Comparison of ENCODE assay signal across 1 cellular context in genomic region chr11:126062679-126063509, GRCh38.
TF ChIP-seq lines count a peak whose summit lies in the region.

Gene CDON (minus strand): TSS chr11:126062866. CDS start chr11:126023476, 39,390 bp downstream.

TF ChIP-seq in K562, 482 proteins besides CTCF, POLR2A, EP300 and RAD21 (continued from another document and continues in another):
- TF ChIP-seq MXD1 (CRISPR knock-in tag; IDR thresholded peaks at IDR 0.05; ENCODE audit: borderline replicate concordance, poor library complexity, severe bottlenecking): no peak
- TF ChIP-seq SRSF3 (IDR thresholded peaks at IDR 0.05; ENCODE audit: insufficient read depth, low read length): no peak
- no peak for TF ChIP-seq RUNX1 (IDR thresholded peaks at IDR 0.05; ENCODE audit: low read depth)
- no peak for TF ChIP-seq AFF4 (CRISPR knock-in tag; IDR thresholded peaks at IDR 0.05)
- no peak for TF ChIP-seq KAT2B (IDR thresholded peaks at IDR 0.05; ENCODE audit: low read depth, low read length)
- no peak for TF ChIP-seq MCM2 (IDR thresholded peaks at IDR 0.05; ENCODE audit: low read depth)
- TF ChIP-seq ARID3B (CRISPR knock-in tag; IDR thresholded peaks at IDR 0.05; ENCODE audit: borderline replicate concordance): no peak
- TF ChIP-seq TRIM28 (IDR thresholded peaks at IDR 0.05): no peak
- TF ChIP-seq NR4A1 (CRISPR knock-in tag; IDR thresholded peaks at IDR 0.05): no peak
- no peak for TF ChIP-seq NR4A1 (tag; IDR thresholded peaks at IDR 0.05)
- no peak for TF ChIP-seq SRSF9 (IDR thresholded peaks at IDR 0.05; ENCODE audit: borderline replicate concordance, low read depth, low read length)
- no peak for TF ChIP-seq TCF7 (IDR thresholded peaks at IDR 0.05; ENCODE audit: borderline replicate concordance)
- no peak for TF ChIP-seq KDM5B (IDR thresholded peaks at IDR 0.05; ENCODE audit: insufficient replicate concordance, low read depth, low read length)
- TF ChIP-seq NFIC (IDR thresholded peaks at IDR 0.05): peak; percentile 100
- TF ChIP-seq MLX (CRISPR knock-in tag; conservative IDR thresholded peaks at IDR 0.05): no peak
- TF ChIP-seq ZFP36 (IDR thresholded peaks at IDR 0.05; ENCODE audit: low read depth, low read length, partially characterized antibody): no peak
- TF ChIP-seq, protein P1, sequence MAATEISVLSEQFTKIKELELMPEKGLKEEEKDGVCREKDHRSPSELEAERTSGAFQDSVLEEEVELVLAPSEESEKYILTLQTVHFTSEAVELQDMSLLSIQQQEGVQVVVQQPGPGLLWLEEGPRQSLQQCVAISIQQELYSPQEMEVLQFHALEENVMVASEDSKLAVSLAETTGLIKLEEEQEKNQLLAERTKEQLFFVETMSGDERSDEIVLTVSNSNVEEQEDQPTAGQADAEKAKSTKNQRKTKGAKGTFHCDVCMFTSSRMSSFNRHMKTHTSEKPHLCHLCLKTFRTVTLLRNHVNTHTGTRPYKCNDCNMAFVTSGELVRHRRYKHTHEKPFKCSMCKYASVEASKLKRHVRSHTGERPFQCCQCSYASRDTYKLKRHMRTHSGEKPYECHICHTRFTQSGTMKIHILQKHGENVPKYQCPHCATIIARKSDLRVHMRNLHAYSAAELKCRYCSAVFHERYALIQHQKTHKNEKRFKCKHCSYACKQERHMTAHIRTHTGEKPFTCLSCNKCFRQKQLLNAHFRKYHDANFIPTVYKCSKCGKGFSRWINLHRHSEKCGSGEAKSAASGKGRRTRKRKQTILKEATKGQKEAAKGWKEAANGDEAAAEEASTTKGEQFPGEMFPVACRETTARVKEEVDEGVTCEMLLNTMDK (IDR thresholded peaks at IDR 0.05; ENCODE audit: borderline replicate concordance, insufficient read depth, low read depth, low read length, poor library complexity, severe bottlenecking): no peak
- no peak for TF ChIP-seq SAP30 (IDR thresholded peaks at IDR 0.05; ENCODE audit: borderline replicate concordance, insufficient read depth, low read depth, low read length, poor library complexity, severe bottlenecking)
- no peak for TF ChIP-seq LEF1 (IDR thresholded peaks at IDR 0.05)
- TF ChIP-seq, protein P2, sequence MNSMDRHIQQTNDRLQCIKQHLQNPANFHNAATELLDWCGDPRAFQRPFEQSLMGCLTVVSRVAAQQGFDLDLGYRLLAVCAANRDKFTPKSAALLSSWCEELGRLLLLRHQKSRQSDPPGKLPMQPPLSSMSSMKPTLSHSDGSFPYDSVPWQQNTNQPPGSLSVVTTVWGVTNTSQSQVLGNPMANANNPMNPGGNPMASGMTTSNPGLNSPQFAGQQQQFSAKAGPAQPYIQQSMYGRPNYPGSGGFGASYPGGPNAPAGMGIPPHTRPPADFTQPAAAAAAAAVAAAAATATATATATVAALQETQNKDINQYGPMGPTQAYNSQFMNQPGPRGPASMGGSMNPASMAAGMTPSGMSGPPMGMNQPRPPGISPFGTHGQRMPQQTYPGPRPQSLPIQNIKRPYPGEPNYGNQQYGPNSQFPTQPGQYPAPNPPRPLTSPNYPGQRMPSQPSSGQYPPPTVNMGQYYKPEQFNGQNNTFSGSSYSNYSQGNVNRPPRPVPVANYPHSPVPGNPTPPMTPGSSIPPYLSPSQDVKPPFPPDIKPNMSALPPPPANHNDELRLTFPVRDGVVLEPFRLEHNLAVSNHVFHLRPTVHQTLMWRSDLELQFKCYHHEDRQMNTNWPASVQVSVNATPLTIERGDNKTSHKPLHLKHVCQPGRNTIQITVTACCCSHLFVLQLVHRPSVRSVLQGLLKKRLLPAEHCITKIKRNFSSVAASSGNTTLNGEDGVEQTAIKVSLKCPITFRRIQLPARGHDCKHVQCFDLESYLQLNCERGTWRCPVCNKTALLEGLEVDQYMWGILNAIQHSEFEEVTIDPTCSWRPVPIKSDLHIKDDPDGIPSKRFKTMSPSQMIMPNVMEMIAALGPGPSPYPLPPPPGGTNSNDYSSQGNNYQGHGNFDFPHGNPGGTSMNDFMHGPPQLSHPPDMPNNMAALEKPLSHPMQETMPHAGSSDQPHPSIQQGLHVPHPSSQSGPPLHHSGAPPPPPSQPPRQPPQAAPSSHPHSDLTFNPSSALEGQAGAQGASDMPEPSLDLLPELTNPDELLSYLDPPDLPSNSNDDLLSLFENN (IDR thresholded peaks at IDR 0.05; ENCODE audit: low read depth in 2 of 2, low read length in 2 of 2): no peak
- no peak for TF ChIP-seq PHF21A (IDR thresholded peaks at IDR 0.05; ENCODE audit: borderline replicate concordance, low read depth)
- TF ChIP-seq PHTF2 (CRISPR knock-in tag; IDR thresholded peaks at IDR 0.05): no peak
- no peak for TF ChIP-seq BCL6 (CRISPR knock-in tag; IDR thresholded peaks at IDR 0.05)
- no peak for TF ChIP-seq ZNF395 (CRISPR knock-in tag; IDR thresholded peaks at IDR 0.05)
- TF ChIP-seq E2F8 (IDR thresholded peaks at IDR 0.05; ENCODE audit: low read depth, partially characterized antibody): no peak
- no peak for TF ChIP-seq MXI1 (IDR thresholded peaks at IDR 0.05; ENCODE audit: low read depth, low read length)
- TF ChIP-seq STAT5B (CRISPR knock-in tag; IDR thresholded peaks at IDR 0.05): no peak
- TF ChIP-seq, protein P3, sequence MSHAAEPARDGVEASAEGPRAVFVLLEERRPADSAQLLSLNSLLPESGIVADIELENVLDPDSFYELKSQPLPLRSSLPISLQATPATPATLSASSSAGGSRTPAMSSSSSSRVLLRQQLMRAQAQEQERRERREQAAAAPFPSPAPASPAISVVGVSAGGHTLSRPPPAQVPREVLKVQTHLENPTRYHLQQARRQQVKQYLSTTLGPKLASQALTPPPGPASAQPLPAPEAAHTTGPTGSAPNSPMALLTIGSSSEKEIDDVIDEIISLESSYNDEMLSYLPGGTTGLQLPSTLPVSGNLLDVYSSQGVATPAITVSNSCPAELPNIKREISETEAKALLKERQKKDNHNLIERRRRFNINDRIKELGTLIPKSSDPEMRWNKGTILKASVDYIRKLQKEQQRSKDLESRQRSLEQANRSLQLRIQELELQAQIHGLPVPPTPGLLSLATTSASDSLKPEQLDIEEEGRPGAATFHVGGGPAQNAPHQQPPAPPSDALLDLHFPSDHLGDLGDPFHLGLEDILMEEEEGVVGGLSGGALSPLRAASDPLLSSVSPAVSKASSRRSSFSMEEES (CRISPR knock-in tag; IDR thresholded peaks at IDR 0.05): no peak
- TF ChIP-seq NCOA6 (IDR thresholded peaks at IDR 0.05): no peak
- no peak for TF ChIP-seq HOMEZ (CRISPR knock-in tag; IDR thresholded peaks at IDR 0.05)
